25 cellular contexts compared by ENCODE assay signal in genomic region chr10:34486008-34486407, GRCh38.
"Had no signal": no experiment of that assay in that cellular context is flagged by ENCODE, and none has a peak within 500 bp of the region (broad histone marks: within the 10 kb centered on the region; RNA-seq: fewer than 3 reads in every experiment).

No MANE protein-coding gene starts in this region.

- DNase-seq: hypothalamus; islet precursor cell; left ventricle myocardium inferior; midbrain; mucosa of descending colon; naive thymus-derived CD4-positive, alpha-beta T cell; ovary; right lobe of liver; stimulated activated CD4-positive, alpha-beta T cell treated with anti-CD3 and anti-CD28 coated beads, Interleukin-1b, Interleukin-23, amount 100 ng/mL, for 48 hours; stimulated activated CD4-positive, alpha-beta T cell treated with anti-CD3 and anti-CD28 coated beads, Interleukin-2, amount 100 ng/mL, for 48 hours; stimulated activated CD4-positive, alpha-beta T cell treated with anti-CD3 and anti-CD28 coated beads, Interleukin-4, amount 100 ng/mL, for 4 hours; stimulated activated CD8-positive, alpha-beta memory T cell treated with anti-CD3 and anti-CD28 coated beads, Interleukin-4, amount 100 ng/mL, for 48 hours; stimulated activated naive CD4-positive, alpha-beta T cell treated with Interleukin-2 at 50 U/mL for 16 hours; stomach; testis; thyroid gland; transverse colon; upper lobe of left lung had no signal

- H3K27ac ChIP-seq: left ventricle myocardium inferior, ovary, right atrium auricular region, right lobe of liver, stomach, testis, thyroid gland, transverse colon, upper lobe of left lung, vagina had no signal

- H3K4me2 ChIP-seq: smooth muscle cell had no signal

- H3K4me3 ChIP-seq: left ventricle myocardium inferior, lung, mucosa of descending colon, ovary, right atrium auricular region, right lobe of liver, smooth muscle cell, stomach, testis, thyroid gland, transverse colon, upper lobe of left lung, vagina had no signal

- H3K4me1 ChIP-seq: left ventricle myocardium inferior, right atrium auricular region, right lobe of liver, testis, thyroid gland, upper lobe of left lung had no signal

- H3K4me1 Mint-ChIP-seq: naive thymus-derived CD4-positive, alpha-beta T cell; stimulated activated memory B cell treated with anti-CD40 and anti-IgM and Interleukin-4, amounts not matched to agents 10 μg/mL and 1 μg/mL and 100 μg/mL, for 72 hours had no signal

- H3K9me3 Mint-ChIP-seq: natural killer cell treated with Interleukin-12 subunit alpha and Interleukin-12 subunit beta and Interleukin-15 and Interleukin-18, amount 100 ng/mL, for 72 hours; stimulated activated memory B cell treated with anti-CD40 and anti-IgM and Interleukin-4, amounts not matched to agents 10 μg/mL and 1 μg/mL and 100 μg/mL, for 72 hours had no signal

- H3K4me3 Mint-ChIP-seq: naive thymus-derived CD4-positive, alpha-beta T cell; natural killer cell treated with Interleukin-12 subunit alpha and Interleukin-12 subunit beta and Interleukin-15 and Interleukin-18, amount 100 ng/mL, for 72 hours; stimulated activated memory B cell treated with anti-CD40 and anti-IgM and Interleukin-4, amounts not matched to agents 10 μg/mL and 1 μg/mL and 100 μg/mL, for 72 hours had no signal

- H3K36me3 ChIP-seq: left ventricle myocardium inferior, ovary, right atrium auricular region, right lobe of liver, stomach, thyroid gland, transverse colon, upper lobe of left lung, vagina had no signal

- H3K27me3 ChIP-seq: ovary, right atrium auricular region, right lobe of liver, stomach, testis, thyroid gland, transverse colon, upper lobe of left lung, vagina had no signal

- H3K27ac Mint-ChIP-seq: naive thymus-derived CD4-positive, alpha-beta T cell; natural killer cell treated with Interleukin-12 subunit alpha and Interleukin-12 subunit beta and Interleukin-15 and Interleukin-18, amount 100 ng/mL, for 72 hours; stimulated activated memory B cell treated with anti-CD40 and anti-IgM and Interleukin-4, amounts not matched to agents 10 μg/mL and 1 μg/mL and 100 μg/mL, for 72 hours had no signal

- ATAC-seq: mucosa of descending colon; naive thymus-derived CD4-positive, alpha-beta T cell; natural killer cell treated with Interleukin-12 subunit alpha and Interleukin-12 subunit beta and Interleukin-15 and Interleukin-18, amount 100 ng/mL, for 72 hours; right lobe of liver; stimulated activated memory B cell treated with anti-CD40 and anti-IgM and Interleukin-4, amounts not matched to agents 10 μg/mL and 1 μg/mL and 100 μg/mL, for 72 hours had no signal

- H3K36me3 Mint-ChIP-seq: naive thymus-derived CD4-positive, alpha-beta T cell; natural killer cell treated with Interleukin-12 subunit alpha and Interleukin-12 subunit beta and Interleukin-15 and Interleukin-18, amount 100 ng/mL, for 72 hours; stimulated activated memory B cell treated with anti-CD40 and anti-IgM and Interleukin-4, amounts not matched to agents 10 μg/mL and 1 μg/mL and 100 μg/mL, for 72 hours had no signal

- H3K9me3 ChIP-seq: left ventricle myocardium inferior, mucosa of descending colon, ovary, right atrium auricular region, right lobe of liver, stomach, testis, thyroid gland, transverse colon, upper lobe of left lung, vagina had no signal

- H3K27me3 Mint-ChIP-seq: progenitor cell of endocrine pancreas; stimulated activated memory B cell treated with anti-CD40 and anti-IgM and Interleukin-4, amounts not matched to agents 10 μg/mL and 1 μg/mL and 100 μg/mL, for 72 hours had no signal
